16 cellular contexts compared by ENCODE assay signal in genomic region chr3:48185129-48185528, GRCh38. TPM values are rescaled to one million over a fixed set of nuclear protein-coding genes. Genes with fewer than 3 reads are reported as not detected.
DNase-seq lines count a peak whose midpoint lies in the region; ATAC-seq, FAIRE-seq and TF ChIP-seq lines count a peak whose summit lies in the region.
"Had no signal": no experiment of that assay in that cellular context is flagged by ENCODE, and none has a peak within 500 bp of the region (broad histone marks: within the 10 kb centered on the region; RNA-seq: fewer than 3 reads in every experiment).

No MANE protein-coding gene starts in this region.

- RAD21 ChIA-PET in GM12878 (lab: Charles Lee; ENCODE audit: unreplicated experiment): interaction anchor here (1.5 kb wide), 1 partner anchor 251 kb away, joined by 4 read pairs; no protein-coding TSS in a partner anchor

- H3K9me2 ChIP-seq in Karpas-422 (replicated peaks; ENCODE audit: insufficient read depth, low read length): no peaks in the 10 kb centered on the region

- H3K36me3 ChIP-seq in Caco-2 (ENCODE audit: control insufficient read depth, insufficient read depth, low read length) (no peaks in the 10 kb centered on the region; the same call in none of the 2 replicates), Karpas-422 (ENCODE audit: insufficient read depth, low read length) (peaks cover 65% of the 10 kb centered on the region), GM12878 (ENCODE audit: control insufficient read depth in 2 of 2, insufficient read depth in 2 of 2, low read length in 1 of 2) (peaks cover 11 to 35% of the 10 kb centered on the region in 2 experiments)

- ATAC-seq in GM12878: no peak
- no peak for ATAC-seq in GM21423 (IDR thresholded peaks at IDR 0.05; ENCODE audit: unreplicated experiment)
- ATAC-seq: SK-N-SH treated with all-trans-retinoic acid at 6 μM for 48 hours had no signal

- DNase-seq in Caco-2 (no peak), Karpas-422 (no peak), GM12878 (ENCODE audit: low read depth, low spot score) (no peak), NCI-H510A treated with DMSO at 0.1 percent for 48 hours (lab: John Stamatoyannopoulos, UW) (no peak), NOMO-1 treated with DMSO at 0.1 percent for 48 hours (lab: John Stamatoyannopoulos, UW; ENCODE audit: unreplicated experiment) (no peak)
- DNase-seq: DMS153, HCEC 1CT, NCI-H1048, NCI-H146, NCI-H524, SHP77 treated with DMSO at 0.1 percent for 48 hours had no signal

- H3K4me1 Mint-ChIP-seq in Caco-2 (ENCODE audit: low read depth, unreplicated experiment) (peaks cover 6% of the 10 kb centered on the region), nephron (peaks cover 10% of the 10 kb centered on the region)

- TF ChIP-seq RAD21 in GM12878 (IDR thresholded peaks at IDR 0.05; ENCODE audit: insufficient read depth, low read depth, low read length): no peak

- H3K27me3 Mint-ChIP-seq in Caco-2 (ENCODE audit: insufficient read depth, unreplicated experiment): no peaks in the 10 kb centered on the region
- H3K27me3 Mint-ChIP-seq in nephron (ENCODE audit: low read depth): no peaks in the 10 kb centered on the region

- SMC1A ChIA-PET in GM12878 (lab: Charles Lee; ENCODE audit: uncharacterized antibody, unreplicated experiment): interaction anchor here (0.7 kb wide), 1 partner anchor 824 kb away, joined by 3 read pairs; no protein-coding TSS in a partner anchor

- CTCF ChIA-PET in Caco-2 (lab: Charles Lee): interaction anchor here (0.6 kb wide), 2 partner anchors 216 to 371 kb away, joined by 4 to 9 read pairs; partner anchors contain the start of gene PFKFB4
- CTCF ChIA-PET in GM12878 (lab: Yijun Ruan, JAX): interaction anchor here (0.9 kb wide), 1 partner anchor 10 kb away, joined by 3 read pairs; no protein-coding TSS in a partner anchor

- H3K4me3 ChIP-seq in Caco-2 (ENCODE audit: low read depth, low read length) (no peak overlapping the region), Karpas-422 (ENCODE audit: low read length) (0 out of 2 replicates have a peak overlapping the region, but pooled peaks have one; percentile 78), GM12878 (no peak overlapping the region)

- TF ChIP-seq CTCF in Caco-2 (IDR thresholded peaks at IDR 0.05; ENCODE audit: insufficient read depth in 1 of 2, low read depth in 1 of 2, low read length in 1 of 2, severe bottlenecking in 1 of 2, unreplicated experiment in 1 of 2) (no peak), GM12878 (IDR thresholded peaks at IDR 0.05 in 2 of 3, conservative IDR thresholded peaks at IDR 0.05 in 1 of 3; ENCODE audit: control insufficient read depth in 2 of 3, extremely low read depth in 1 of 3, insufficient read depth in 1 of 3, low read depth in 3 of 3, low read length in 3 of 3) (no peak), nephron (IDR thresholded peaks at IDR 0.05; ENCODE audit: unreplicated experiment in 3 of 3) (no peak)

- POLR2A ChIA-PET in Caco-2 (lab: Charles Lee): interaction anchor here (0.6 kb wide), 1 partner anchor 285 kb away, joined by 3 read pairs; no protein-coding TSS in a partner anchor
- POLR2A ChIA-PET in GM12878 (lab: Charles Lee): interaction anchor here (0.6 to 0.7 kb wide), 3 partner anchors 54 to 517 kb away, joined by 3 to 4 read pairs (median 4); no protein-coding TSS in a partner anchor

- no peak for TF ChIP-seq EP300 in GM12878 (IDR thresholded peaks at IDR 0.05; ENCODE audit: borderline replicate concordance in 1 of 2, control insufficient read depth in 1 of 2, low read depth in 2 of 2, low read length in 2 of 2)

- H3K36me3 Mint-ChIP-seq in Caco-2 (ENCODE audit: insufficient read depth, unreplicated experiment): peaks cover 70% of the 10 kb centered on the region
- peaks cover 42% of the 10 kb centered on the region for H3K36me3 Mint-ChIP-seq in nephron (ENCODE audit: low read depth)

- 0 out of 2 replicates have a peak overlapping the region, but pooled peaks have one; percentile 20 for H3K27ac ChIP-seq in Karpas-422 (ENCODE audit: low read length)
- peak overlapping the region; percentile 23; the same call in 1 of the 2 replicates for H3K27ac ChIP-seq in GM12878 (ENCODE audit: control insufficient read depth, insufficient read depth)
- H3K27ac ChIP-seq: C4-2B had no signal

- H3K4me1 ChIP-seq in Caco-2 (peaks cover 5% of the 10 kb centered on the region; the same call in 1 of the 2 replicates), Karpas-422 (ENCODE audit: low read length) (peaks cover 36% of the 10 kb centered on the region), GM12878 (ENCODE audit: control insufficient read depth, insufficient read depth, low read length) (peaks cover 12% of the 10 kb centered on the region; the same call in 1 of the 2 replicates)

- H3K4me3 Mint-ChIP-seq in Caco-2 (ENCODE audit: unreplicated experiment) (peak overlapping the region; percentile 95), nephron (peak overlapping the region in 2 of 3 experiments; percentile 31 to 53)

- H3K4me2 ChIP-seq in Karpas-422 (ENCODE audit: low read depth, low read length, poor library complexity, severe bottlenecking) (peak overlapping the region; percentile 92), GM12878 (ENCODE audit: control insufficient read depth, insufficient read depth) (peak overlapping the region; percentile 69)

- no peaks in the 10 kb centered on the region for H3K27me3 ChIP-seq in Caco-2 (replicated peaks; ENCODE audit: control insufficient read depth, insufficient read depth, low read length)
- no peaks in the 10 kb centered on the region for H3K27me3 ChIP-seq in Karpas-422 (ENCODE audit: low read length)
- H3K27me3 ChIP-seq in GM12878 (replicated peaks in 1 of 2; ENCODE audit: control insufficient read depth in 2 of 2, insufficient read depth in 2 of 2, low read length in 1 of 2): no peaks in the 10 kb centered on the region

- H4K20me1 ChIP-seq in Karpas-422 (ENCODE audit: insufficient read depth, low read depth, low read length): no peaks in the 10 kb centered on the region
- no peaks in the 10 kb centered on the region for H4K20me1 ChIP-seq in GM12878 (ENCODE audit: control insufficient read depth, insufficient read depth)

- 66% methylated on average over 4 of the region's 4 CpGs for WGBS in GM12878 (ENCODE audit: insufficient coverage, insufficient replicate concordance, low lambda C conversion rate, missing lambda C conversion rate)

- H2AFZ ChIP-seq in Karpas-422 (ENCODE audit: low read length): no peak overlapping the region
- H2AFZ ChIP-seq in GM12878 (ENCODE audit: control insufficient read depth, low read depth, low read length): no peak overlapping the region

- H3K9me3 ChIP-seq in Caco-2 (no peaks in the 10 kb centered on the region), Karpas-422 (ENCODE audit: low read length) (no peaks in the 10 kb centered on the region), GM12878 (replicated peaks; ENCODE audit: control insufficient read depth, insufficient read depth, low read length) (no peaks in the 10 kb centered on the region)

- in situ Hi-C loops in GM12878 (cut with MboI): no loop called here

- H3K27ac Mint-ChIP-seq in Caco-2 (ENCODE audit: unreplicated experiment): no peak overlapping the region
- no peak overlapping the region for H3K27ac Mint-ChIP-seq in nephron

- intact Hi-C loops in Caco-2 (cut with micrococcal nuclease; ENCODE audit: unreplicated experiment) (loop anchor here (5.0 kb wide), 2 partner anchors 252 to 372 kb away; partner anchors contain the start of gene PFKFB4), GM12878 (cut with micrococcal nuclease; ENCODE audit: unreplicated experiment) (no loop called here)

- TF ChIP-seq POLR2A in GM12878 (IDR thresholded peaks at IDR 0.05; ENCODE audit: low read depth, low read length): no peak

- 0 out of 2 replicates have a peak overlapping the region, but pooled peaks have one; percentile 21 for H3K9ac ChIP-seq in Karpas-422 (ENCODE audit: low read length)
- H3K9ac ChIP-seq in GM12878 (ENCODE audit: control insufficient read depth, insufficient read depth, low read length): no peak overlapping the region

- no TSS peak for BruUV-seq in Caco-2 (replicated peaks; lab: Mats Ljungman, UMichigan)
- no TSS peak for BruUV-seq in GM12878 (replicated peaks; lab: Mats Ljungman, UMichigan)

- H3K79me2 ChIP-seq in Karpas-422 (ENCODE audit: low read length) (peaks cover 80% of the 10 kb centered on the region), GM12878 (ENCODE audit: control insufficient read depth, insufficient read depth, low read length) (peaks cover 60% of the 10 kb centered on the region)

- no peak for FAIRE-seq in GM12878 (lab: Jason Lieb, UNC)

- H3K9me3 Mint-ChIP-seq in Caco-2 (ENCODE audit: unreplicated experiment) (no peaks in the 10 kb centered on the region), nephron (no peaks in the 10 kb centered on the region)

RNA-seq across cellular contexts. Expression of gene CDC25A, which starts 3.1 kb away (rescaled TPM):
- total RNA-seq in Caco-2 (2022): 32.1 and 35.5 TPM in 2 replicates
- 12.9 and 17.1 TPM in 2 replicates for total RNA-seq in Karpas-422 (2014; rRNA removed; shearing (Covaris generic); ENCODE audit: low replicate concordance)
- total RNA-seq in GM12878 (2013; cell fraction: nucleolus; rRNA removed): 9.5 and 18.7 TPM in 2 replicates
- 32.1 and 32.5 TPM in 2 replicates for total RNA-seq in GM12878 (2014; rRNA removed)
- total RNA-seq in GM12878 (2014; rRNA removed; fragmentation: Illumina TruSeq; extraction: Trizol): 29.5 and 30.3 TPM in 2 replicates
- 34.4 and 36.6 TPM in 2 replicates for total RNA-seq in GM12878 (2021)
- polyA plus RNA-seq in GM12878 (2011; ENCODE audit: low read depth): 5.7 TPM
- polyA plus RNA-seq in GM12878 (2011; rRNA removed): 16.0 and 16.1 TPM in 2 replicates
- polyA plus RNA-seq in GM12878 (2011; cell fraction: cytosol; rRNA removed): 12.1 and 15.7 TPM in 2 replicates
- polyA plus RNA-seq in GM12878 (2011; cell fraction: nucleus; rRNA removed): 10.0 and 12.0 TPM in 2 replicates
- 8.4 and 8.7 TPM in 2 replicates for polyA plus RNA-seq in GM12878 (2012)
- 33.8 and 35.3 TPM in 2 replicates for polyA plus RNA-seq in GM12878 (2014; fragmentation: Illumina TruSeq; extraction: Trizol)
- 1 to 10 TPM; 2.9 to 5.6 TPM for polyA plus RNA-seq in GM12878 (2014; fragmentation: Nextera tagmentation; extraction: Ambion mirVana)
- 25.6 and 30.3 TPM in 2 replicates for polyA plus RNA-seq in GM12878 (2014; rRNA removed)
- 10 to 100 TPM; 21.3 to 23.4 TPM for polyA plus RNA-seq in GM12878 (2016; fragmentation: Nextera tagmentation; extraction: Ambion mirVana)
- polyA minus RNA-seq in GM12878 (2011; rRNA and poly(A)+ RNA removed): 17.3 and 17.6 TPM in 2 replicates
- 9.4 and 12.9 TPM in 2 replicates for polyA minus RNA-seq in GM12878 (2011; cell fraction: cytosol; rRNA and poly(A)+ RNA removed)
- polyA minus RNA-seq in GM12878 (2011; cell fraction: nucleus; rRNA and poly(A)+ RNA removed): 11.5 and 16.8 TPM in 2 replicates

RNA-seq across cellular contexts. Expression of gene CAMP, which starts 38.2 kb away (rescaled TPM):
- total RNA-seq in Caco-2 (2022) (not detected in 2 replicates), GM12878 (2014; rRNA removed) (9.8 and 11.7 TPM in 2 replicates), GM12878 (2014; rRNA removed; fragmentation: Illumina TruSeq; extraction: Trizol) (7.4 and 8.7 TPM in 2 replicates), GM12878 (2021) (7.5 and 7.8 TPM in 2 replicates)
- 100 and 141 TPM in 2 replicates for total RNA-seq in Karpas-422 (2014; rRNA removed; shearing (Covaris generic); ENCODE audit: low replicate concordance)
- not detected in 2 replicates for total RNA-seq in GM12878 (2013; cell fraction: nucleolus; rRNA removed)
- 4.9 TPM for polyA plus RNA-seq in GM12878 (2011; ENCODE audit: low read depth)
- polyA plus RNA-seq in GM12878 (2011; rRNA removed) (0.76 and 0.86 TPM in 2 replicates), GM12878 (2014; fragmentation: Illumina TruSeq; extraction: Trizol) (2.3 and 6.9 TPM in 2 replicates), GM12878 (2014; fragmentation: Nextera tagmentation; extraction: Ambion mirVana) (10 to 100 TPM; 25.4 to 34.3 TPM), GM12878 (2014; rRNA removed) (10.4 and 10.9 TPM in 2 replicates), GM12878 (2016; fragmentation: Nextera tagmentation; extraction: Ambion mirVana) (1 to 10 TPM; 3.4 to 3.7 TPM)
- polyA plus RNA-seq in GM12878 (2011; cell fraction: cytosol; rRNA removed): 0.88 and 2.0 TPM in 2 replicates
- 0.56 and 0.93 TPM in 2 replicates for polyA plus RNA-seq in GM12878 (2011; cell fraction: nucleus; rRNA removed)
- polyA plus RNA-seq in GM12878 (2012): 6.8 and 12.9 TPM in 2 replicates
- polyA minus RNA-seq in GM12878 (2011; rRNA and poly(A)+ RNA removed): 0.41 and 1.1 TPM in 2 replicates
- polyA minus RNA-seq in GM12878 (2011; cell fraction: cytosol; rRNA and poly(A)+ RNA removed): not detected in 2 replicates
- not detected in 2 replicates for polyA minus RNA-seq in GM12878 (2011; cell fraction: nucleus; rRNA and poly(A)+ RNA removed)
- total RNA-seq: A673 had no signal

RNA-seq across cellular contexts. Expression of gene ZNF589, which starts 55.8 kb away (rescaled TPM):
- total RNA-seq in Caco-2 (2022): 9.7 and 10.9 TPM in 2 replicates
- 64.5 and 65.2 TPM in 2 replicates for total RNA-seq in Karpas-422 (2014; rRNA removed; shearing (Covaris generic); ENCODE audit: low replicate concordance)
- 211 and 232 TPM in 2 replicates for total RNA-seq in GM12878 (2013; cell fraction: nucleolus; rRNA removed)
- total RNA-seq in GM12878 (2014; rRNA removed): 26.5 and 29.0 TPM in 2 replicates
- total RNA-seq in GM12878 (2014; rRNA removed; fragmentation: Illumina TruSeq; extraction: Trizol): 29.5 and 30.2 TPM in 2 replicates
- 27.7 and 34.2 TPM in 2 replicates for total RNA-seq in GM12878 (2021)
- polyA plus RNA-seq in GM12878 (2011; ENCODE audit: low read depth): 25.2 TPM
- 47.2 and 47.9 TPM in 2 replicates for polyA plus RNA-seq in GM12878 (2011; rRNA removed)
- polyA plus RNA-seq in GM12878 (2011; cell fraction: cytosol; rRNA removed): 29.4 and 32.9 TPM in 2 replicates
- 114 and 142 TPM in 2 replicates for polyA plus RNA-seq in GM12878 (2011; cell fraction: nucleus; rRNA removed)
- 26.2 and 27.8 TPM in 2 replicates for polyA plus RNA-seq in GM12878 (2012)
- polyA plus RNA-seq in GM12878 (2014; fragmentation: Illumina TruSeq; extraction: Trizol): 36.9 and 47.9 TPM in 2 replicates
- polyA plus RNA-seq in GM12878 (2014; fragmentation: Nextera tagmentation; extraction: Ambion mirVana): 10 to 100 TPM in 1 of 2 experiments, 1 to 10 TPM in 1; 6.5 to 10.1 TPM
- polyA plus RNA-seq in GM12878 (2014; rRNA removed): 30.2 and 30.8 TPM in 2 replicates
- 10 to 100 TPM; 19.7 to 20.2 TPM for polyA plus RNA-seq in GM12878 (2016; fragmentation: Nextera tagmentation; extraction: Ambion mirVana)
- polyA minus RNA-seq in GM12878 (2011; rRNA and poly(A)+ RNA removed): 33.6 and 39.6 TPM in 2 replicates
- polyA minus RNA-seq in GM12878 (2011; cell fraction: cytosol; rRNA and poly(A)+ RNA removed): 8.0 and 10.2 TPM in 2 replicates
- polyA minus RNA-seq in GM12878 (2011; cell fraction: nucleus; rRNA and poly(A)+ RNA removed): 24.1 and 29.7 TPM in 2 replicates
